In genomic region chr17:47830991-47831933, GRCh38 we compare ENCODE assay signal across 1 cellular context.
TF ChIP-seq lines count a peak whose summit lies in the region.

LRRC46 (plus strand) TSS chr17:47831670; CDS start chr17:47831990, 320 bp downstream.
MRPL10 (minus strand) TSS chr17:47831541; CDS start chr17:47831511, 30 bp downstream.

TF ChIP-seq in K562, 482 proteins besides CTCF, POLR2A, EP300 and RAD21 (continued from another document and continues in another):
- TF ChIP-seq MCM2 (IDR thresholded peaks at IDR 0.05; ENCODE audit: low read depth) (no peak; the same call in 1 of the 2 replicates), FOXP1 (CRISPR knock-in tag; IDR thresholded peaks at IDR 0.05) (peak; percentile 71; the same call in 1 of the 2 replicates), MNT (conservative IDR thresholded peaks at IDR 0.05) (peak; percentile 39 to 79; a peak in 3 of 4 replicates), TEAD1 (CRISPR knock-in tag; IDR thresholded peaks at IDR 0.05) (peak in 1 of 2 experiments; percentile 84; a peak in 1 of 4 replicates), EGR1 (conservative IDR thresholded peaks at IDR 0.05) (peak; percentile 93), ZBTB17 (CRISPR knock-in tag; IDR thresholded peaks at IDR 0.05) (0 out of 2 replicates have a peak, but pooled peaks have one; percentile 28), ZNF830 (CRISPR knock-in tag; IDR thresholded peaks at IDR 0.05) (peak; percentile 48; the same call in 1 of the 2 replicates), BMI1 (IDR thresholded peaks at IDR 0.05; ENCODE audit: low read length) (peak; percentile 71), FOXM1 (IDR thresholded peaks at IDR 0.05; ENCODE audit: low read depth) (no peak), FOXM1 (CRISPR knock-in tag; IDR thresholded peaks at IDR 0.05; ENCODE audit: low read depth) (peak; percentile 68; the same call in 1 of the 2 replicates), MITF (IDR thresholded peaks at IDR 0.05) (0 out of 2 replicates have a peak, but pooled peaks have one; percentile 41), CREB1 (IDR thresholded peaks at IDR 0.05) (no peak), CREB1 (CRISPR knock-in tag; IDR thresholded peaks at IDR 0.05) (0 out of 2 replicates have a peak, but pooled peaks have one; percentile 50), GABPA (tag; conservative IDR thresholded peaks at IDR 0.05; ENCODE audit: low read depth) (peak; percentile 95), CSDE1 (IDR thresholded peaks at IDR 0.05) (peak in 1 of 2 experiments; percentile 82; a peak in 2 of 4 replicates), SIX5 (IDR thresholded peaks at IDR 0.05; ENCODE audit: borderline replicate concordance in 1 of 2, insufficient read depth in 1 of 2, low read depth in 1 of 2, low read length in 2 of 2) (peak in 1 of 2 experiments; percentile 38; a peak in 3 of 4 replicates), NEUROD1 (IDR thresholded peaks at IDR 0.05; ENCODE audit: borderline replicate concordance, low read depth, low read length, partially characterized antibody) (peak; percentile 21), PHF20 (IDR thresholded peaks at IDR 0.05; ENCODE audit: partially characterized antibody) (peak; percentile 94), KAT7 (CRISPR knock-in tag; IDR thresholded peaks at IDR 0.05; ENCODE audit: borderline replicate concordance) (no peak), KDM5B (IDR thresholded peaks at IDR 0.05; ENCODE audit: insufficient replicate concordance, low read depth, low read length) (peak; percentile 93), YBX1 (IDR thresholded peaks at IDR 0.05) (no peak), ELF1 (tag; IDR thresholded peaks at IDR 0.05) (peak; percentile 92), MAZ (CRISPR knock-in tag; conservative IDR thresholded peaks at IDR 0.05 in 1 of 2, IDR thresholded peaks at IDR 0.05 in 1 of 2) (peak; percentile 59 to 62; a peak in 2 of 4 replicates), FOSL1 (tag; conservative IDR thresholded peaks at IDR 0.05) (peak; percentile 24; the same call in 1 of the 2 replicates), ZNF143 (CRISPR knock-in tag; IDR thresholded peaks at IDR 0.05) (peak; percentile 91), RBBP5 (IDR thresholded peaks at IDR 0.05; ENCODE audit: borderline replicate concordance, insufficient read depth, low read length, poor library complexity, severe bottlenecking) (peak; percentile 84), ATF4 (CRISPR knock-in tag; IDR thresholded peaks at IDR 0.05) (0 out of 2 replicates have a peak, but pooled peaks have one; percentile 7), ETV6 (IDR thresholded peaks at IDR 0.05; ENCODE audit: borderline replicate concordance in 1 of 2, low read depth in 2 of 2, low read length in 1 of 2) (no peak), ETV6 (CRISPR knock-in tag; IDR thresholded peaks at IDR 0.05; ENCODE audit: borderline replicate concordance) (0 out of 2 replicates have a peak, but pooled peaks have one; percentile 37), RCOR1 (IDR thresholded peaks at IDR 0.05; ENCODE audit: borderline replicate concordance in 1 of 2, low read depth in 2 of 2, low read length in 2 of 2) (0 out of 4 replicates have a peak, but pooled peaks of 1 of the 2 experiments have one; percentile 36), OTX1 (CRISPR knock-in tag; IDR thresholded peaks at IDR 0.05) (0 out of 2 replicates have a peak, but pooled peaks have one; percentile 48), CXXC5 (CRISPR knock-in tag; IDR thresholded peaks at IDR 0.05) (peak; percentile 69), CREM (IDR thresholded peaks at IDR 0.05; ENCODE audit: low read depth) (peak; percentile 69), AFF1 (IDR thresholded peaks at IDR 0.05; ENCODE audit: low read depth in 1 of 2, partially characterized antibody in 2 of 2) (peak; percentile 49 to 84), SAP30 (IDR thresholded peaks at IDR 0.05; ENCODE audit: borderline replicate concordance, insufficient read depth, low read depth, low read length, poor library complexity, severe bottlenecking) (peak; percentile 81), JUND (IDR thresholded peaks at IDR 0.05; ENCODE audit: borderline replicate concordance, low read depth, low read length) (peak; percentile 36; the same call in 1 of the 2 replicates), JUND (tag; IDR thresholded peaks at IDR 0.05; ENCODE audit: borderline replicate concordance, low read depth, low read length) (peak; percentile 10; the same call in 1 of the 3 replicates), ZNF79 (CRISPR knock-in tag; IDR thresholded peaks at IDR 0.05; ENCODE audit: low read depth) (no peak), ZMIZ1 (IDR thresholded peaks at IDR 0.05; ENCODE audit: low read depth in 2 of 2, low read length in 2 of 2) (no peak; a peak in 2 of 4 replicates), CTBP1 (IDR thresholded peaks at IDR 0.05; ENCODE audit: borderline replicate concordance) (peak; percentile 68), KLF13 (tag; IDR thresholded peaks at IDR 0.05; ENCODE audit: borderline replicate concordance, low read depth) (no peak), EP400 (IDR thresholded peaks at IDR 0.05) (peak; percentile 82), TARDBP (IDR thresholded peaks at IDR 0.05) (0 out of 2 replicates have a peak, but pooled peaks have one; percentile 39), ZNF253 (CRISPR knock-in tag; conservative IDR thresholded peaks at IDR 0.05) (no peak)
- TF ChIP-seq, protein P1, sequence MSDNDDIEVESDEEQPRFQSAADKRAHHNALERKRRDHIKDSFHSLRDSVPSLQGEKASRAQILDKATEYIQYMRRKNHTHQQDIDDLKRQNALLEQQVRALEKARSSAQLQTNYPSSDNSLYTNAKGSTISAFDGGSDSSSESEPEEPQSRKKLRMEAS (CRISPR knock-in tag; IDR thresholded peaks at IDR 0.05) = peak; percentile 70
- TF ChIP-seq, protein P2, sequence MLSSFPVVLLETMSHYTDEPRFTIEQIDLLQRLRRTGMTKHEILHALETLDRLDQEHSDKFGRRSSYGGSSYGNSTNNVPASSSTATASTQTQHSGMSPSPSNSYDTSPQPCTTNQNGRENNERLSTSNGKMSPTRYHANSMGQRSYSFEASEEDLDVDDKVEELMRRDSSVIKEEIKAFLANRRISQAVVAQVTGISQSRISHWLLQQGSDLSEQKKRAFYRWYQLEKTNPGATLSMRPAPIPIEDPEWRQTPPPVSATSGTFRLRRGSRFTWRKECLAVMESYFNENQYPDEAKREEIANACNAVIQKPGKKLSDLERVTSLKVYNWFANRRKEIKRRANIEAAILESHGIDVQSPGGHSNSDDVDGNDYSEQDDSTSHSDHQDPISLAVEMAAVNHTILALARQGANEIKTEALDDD (IDR thresholded peaks at IDR 0.05) = no peak
- TF ChIP-seq, protein P3, sequence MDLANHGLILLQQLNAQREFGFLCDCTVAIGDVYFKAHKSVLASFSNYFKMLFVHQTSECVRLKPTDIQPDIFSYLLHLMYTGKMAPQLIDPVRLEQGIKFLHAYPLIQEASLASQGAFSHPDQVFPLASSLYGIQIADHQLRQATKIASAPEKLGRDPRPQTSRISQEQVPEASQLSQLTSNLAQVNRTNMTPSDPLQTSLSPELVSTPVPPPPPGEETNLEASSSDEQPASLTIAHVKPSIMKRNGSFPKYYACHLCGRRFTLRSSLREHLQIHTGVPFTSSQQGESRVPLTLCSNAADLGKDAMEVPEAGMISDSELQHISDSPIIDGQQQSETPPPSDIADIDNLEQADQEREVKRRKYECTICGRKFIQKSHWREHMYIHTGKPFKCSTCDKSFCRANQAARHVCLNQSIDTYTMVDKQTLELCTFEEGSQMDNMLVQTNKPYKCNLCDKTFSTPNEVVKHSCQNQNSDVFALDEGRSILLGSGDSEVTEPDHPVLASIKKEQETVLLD (IDR thresholded peaks at IDR 0.05) = peak; percentile 59; the same call in 1 of the 2 replicates
